In genomic region chr19:17719730-17720486, GRCh38 we compare ENCODE assay signal across 8 cellular contexts. TPM values are rescaled to one million over a fixed set of nuclear protein-coding genes. Genes with fewer than 3 reads are reported as not detected.
DNase-seq lines count a peak whose midpoint lies in the region; ATAC-seq and TF ChIP-seq lines count a peak whose summit lies in the region.

No MANE protein-coding gene starts in this region.

- H3K27ac ChIP-seq in OCI-LY7 (ENCODE audit: low read depth, low read length, poor library complexity, severe bottlenecking) = no peak overlapping the region
- peak overlapping the region; percentile 38 for H3K27ac ChIP-seq in angular gyrus (ENCODE audit: low read depth, low read length)

- peaks cover 17% of the 10 kb centered on the region for H3K79me2 ChIP-seq in OCI-LY7 (ENCODE audit: insufficient read depth, low read depth, low read length)

- H4K20me1 ChIP-seq in OCI-LY7 (ENCODE audit: insufficient read depth, low read length) = peaks cover 5% of the 10 kb centered on the region; the same call in 1 of the 2 replicates

- ATAC-seq in GM21723 (IDR thresholded peaks at IDR 0.05; ENCODE audit: unreplicated experiment) = peak; percentile 26
- peak; percentile 57 for ATAC-seq in left colon

- peaks cover 33% of the 10 kb centered on the region for H3K4me1 ChIP-seq in OCI-LY7 (ENCODE audit: insufficient read depth, low read length, poor library complexity, severe bottlenecking)

- peak overlapping the region; percentile 23 to 95 (median 89) for H3K27ac Mint-ChIP-seq in CD14-positive monocyte

- H3K4me3 ChIP-seq in OCI-LY7 (ENCODE audit: low read depth, low read length, poor library complexity, severe bottlenecking) = peak overlapping the region; percentile 95

- peak overlapping the region; percentile 99 for H3K4me2 ChIP-seq in OCI-LY7 (ENCODE audit: low read length)

- peak overlapping the region; percentile 85 to 98 for H3K4me3 Mint-ChIP-seq in CD14-positive monocyte

- no TSS peak for BruUV-seq in OCI-LY7 (replicated peaks; lab: Mats Ljungman, UMichigan)

- intact Hi-C loops in CD14-positive monocyte (cut with micrococcal nuclease) (loop anchor here in 1 of 2 donors (5.0 kb wide), 1 partner anchor 57 kb away; no protein-coding TSS in a partner anchor), OCI-LY7 (cut with micrococcal nuclease; ENCODE audit: unreplicated experiment) (loop anchor here (5.0 kb wide), 1 partner anchor 137 kb away; the partner anchor contains the start of gene RPL18A), left colon (cut with DNase I, micrococcal nuclease) (no loop called here)

- H3K4me1 Mint-ChIP-seq in CD14-positive monocyte = peaks cover 58% of the 10 kb centered on the region

- peaks cover 27% of the 10 kb centered on the region; the same call in 1 of the 2 replicates for H3K36me3 ChIP-seq in OCI-LY7 (ENCODE audit: insufficient read depth, low read length)

- in situ Hi-C loops in GM13977 (cut with MboI; ENCODE audit: low pct_unique_long_range_greater_than_20kb, low sequenced_read_pairs, unreplicated experiment) = loop anchor here (10.0 kb wide), 1 partner anchor 55 kb away; no protein-coding TSS in a partner anchor

- peaks cover 0 to 2% (median 0%) of the 10 kb centered on the region in 7 donors for H3K9me3 Mint-ChIP-seq in CD14-positive monocyte

- H2AFZ ChIP-seq in OCI-LY7 (ENCODE audit: low read length) = no peak overlapping the region

- DNase-seq in CD14-positive monocyte (ENCODE audit: low spot score) (no peak), OCI-LY7 (ENCODE audit: low spot score) (no peak), left colon (peak; percentile 48 to 61), medulla oblongata (ENCODE audit: extremely low spot score) (no peak), GM13977 (ENCODE audit: low spot score) (no peak)
- DNase-seq in stimulated activated CD8-positive, alpha-beta memory T cell treated with anti-CD3 and anti-CD28 coated beads, Interleukin-15, amount 100 ng/mL, for 4 hours (ENCODE audit: low read depth in 2 of 2) = peak; percentile 27 to 46

- POLR2A ChIA-PET in OCI-LY7 (lab: Charles Lee) = interaction anchor here (1.2 to 2.1 kb wide), 4 partner anchors 17 to 139 kb away, joined by 4 to 8 read pairs (median 5); partner anchors contain the start of gene FCHO1

- CTCF ChIA-PET in OCI-LY7 (lab: Charles Lee; ENCODE audit: unreplicated experiment) = interaction anchor here (1.0 to 1.1 kb wide), 2 partner anchors 34 to 46 kb away, joined by 3 read pairs; no protein-coding TSS in a partner anchor

- no peaks in the 10 kb centered on the region for H3K9me3 ChIP-seq in OCI-LY7 (ENCODE audit: low read length)

- H3K9me2 ChIP-seq in OCI-LY7 (ENCODE audit: insufficient read depth, low read length) = no peaks in the 10 kb centered on the region

- peaks cover 0 to 4% (median 0%) of the 10 kb centered on the region in 3 donors for H3K27me3 Mint-ChIP-seq in CD14-positive monocyte (ENCODE audit: low read depth in 3 of 3)

- TF ChIP-seq CTCF in CD14-positive monocyte (IDR thresholded peaks at IDR 0.05) = no peak
- no peak for TF ChIP-seq CTCF in OCI-LY7 (conservative IDR thresholded peaks at IDR 0.05; ENCODE audit: low read length)
- TF ChIP-seq CTCF in GM13977 (IDR thresholded peaks at IDR 0.05; ENCODE audit: extremely low read depth, insufficient read depth, missing control alignments) = no peak

- peaks cover 15 to 31% of the 10 kb centered on the region in 2 donors for H3K36me3 Mint-ChIP-seq in CD14-positive monocyte

RNA-seq across cellular contexts. Expression of gene MAP1S, which starts 0.6 kb away (rescaled TPM):
- 10 to 100 TPM; 27.5 to 28.3 TPM for polyA plus RNA-seq in CD14-positive monocyte
- 11.5 and 31.6 TPM in 2 replicates for total RNA-seq in OCI-LY7 (2014; rRNA removed; shearing (Covaris generic))
- total RNA-seq in OCI-LY7 (2022) = 53.1 and 61.1 TPM in 2 replicates
- total RNA-seq in left colon = 10 to 100 TPM; 39.9 to 43.5 TPM

RNA-seq across cellular contexts. Expression of gene FCHO1, which starts 31.4 kb away (rescaled TPM):
- 10 to 100 TPM; 11.4 to 13.4 TPM for polyA plus RNA-seq in CD14-positive monocyte
- 80.6 and 85.6 TPM in 2 replicates for total RNA-seq in OCI-LY7 (2014; rRNA removed; shearing (Covaris generic))
- total RNA-seq in OCI-LY7 (2022) (107 and 115 TPM in 2 replicates), left colon (1 to 10 TPM; 3.0 to 3.1 TPM)

RNA-seq across cellular contexts. Expression of gene UNC13A, which starts 31.8 kb away (rescaled TPM):
- not detected for polyA plus RNA-seq in CD14-positive monocyte
- total RNA-seq in OCI-LY7 (2014; rRNA removed; shearing (Covaris generic)) = 0.80 and 0.92 TPM in 2 replicates
- total RNA-seq in OCI-LY7 (2022) = 0.72 and 0.76 TPM in 2 replicates
- under 1 TPM; 0.24 to 0.28 TPM for total RNA-seq in left colon

Comparison
In these comparisons a context has a peak if more than half of its experiments do, and no peak if none do; other contexts are left out.
1. DNase-seq: peak in left colon (2 of 2) and stimulated activated CD8-positive, alpha-beta memory T cell treated with anti-CD3 and anti-CD28 coated beads, Interleukin-15, amount 100 ng/mL, for 4 hours (2 of 2); none in CD14-positive monocyte (single experiment), OCI-LY7 (single experiment), medulla oblongata (single experiment) and GM13977 (single experiment).
2. RNA of gene FCHO1, which starts 31.4 kb away (total RNA-seq): 80.6 to 115 TPM in OCI-LY7; 3.0 to 3.1 TPM in left colon; every median in the first group is over 10 times any median in the second.